Comparison of ENCODE assay signal across 25 cellular contexts in the genomic region with DNA sequence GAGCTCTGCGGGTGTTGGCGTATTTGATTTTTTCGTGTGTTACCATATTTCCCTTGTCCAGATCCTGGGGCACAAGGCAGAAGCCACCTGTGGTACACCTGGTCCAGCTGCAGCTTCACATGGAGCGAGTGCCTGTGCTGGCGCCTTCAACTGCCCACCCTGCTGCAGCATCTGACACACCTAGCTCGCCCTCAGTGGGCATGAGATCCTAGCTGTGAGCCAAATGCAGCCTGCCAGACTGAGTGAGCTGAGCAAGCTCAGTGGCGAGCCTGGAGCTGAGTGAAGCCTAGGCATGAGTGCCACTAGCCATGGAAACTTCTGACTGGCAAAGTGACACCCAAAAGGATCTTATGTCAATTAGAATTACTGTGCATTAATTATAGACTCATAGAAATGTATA.
"Had no signal": no experiment of that assay in that cellular context is flagged by ENCODE, and none has a peak within 500 bp of the region (broad histone marks: within the 10 kb centered on the region; RNA-seq: fewer than 3 reads in every experiment).

No MANE protein-coding gene starts in this region.

- H3K4me1 ChIP-seq: suprapubic skin, testis, thyroid gland, tibial artery, tibial nerve, transverse colon, upper lobe of left lung, upper lobe of right lung, uterus, vagina had no signal

- H3K9me3 ChIP-seq: suprapubic skin, testis, thyroid gland, upper lobe of right lung, uterus, vagina had no signal

- H3K4me3 ChIP-seq: stomach, suprapubic skin, testis, thoracic aorta, thyroid gland, tibial artery, tibial nerve, transverse colon, upper lobe of left lung, upper lobe of right lung, uterus, vagina had no signal

- H3K36me3 ChIP-seq: stomach, suprapubic skin, thoracic aorta, thyroid gland, tibial artery, tibial nerve, transverse colon, upper lobe of left lung, upper lobe of right lung, uterus, vagina had no signal

- H3K27ac ChIP-seq: stomach, suprapubic skin, testis, thoracic aorta, thyroid gland, tibial artery, tibial nerve, transverse colon, upper lobe of left lung, upper lobe of right lung, uterus, vagina had no signal

- DNase-seq: stimulated activated CD4-positive, alpha-beta T cell treated with anti-CD3 and anti-CD28 coated beads, Interleukin-2, amount 100 ng/mL, for 48 hours; stimulated activated CD4-positive, alpha-beta T cell treated with anti-CD3 and anti-CD28 coated beads, Interleukin-4, amount 100 ng/mL, for 1 hour; stimulated activated CD4-positive, alpha-beta T cell treated with anti-CD3 and anti-CD28 coated beads, Interleukin-4, amount 100 ng/mL, for 24 hours; stimulated activated CD4-positive, alpha-beta T cell treated with anti-CD3 and anti-CD28 coated beads, Interleukin-4, amount 100 ng/mL, for 4 hours; stimulated activated CD8-positive, alpha-beta memory T cell treated with anti-CD3 and anti-CD28 coated beads, Interleukin-4, amount 100 ng/mL, for 48 hours; stimulated activated naive B cell treated with anti-CD40 and anti-IgM and Interleukin-4, amounts not matched to agents 10 μg/mL and 1 μg/mL and 100 μg/mL, for 72 hours; stimulated activated naive CD4-positive, alpha-beta T cell; stimulated activated naive CD4-positive, alpha-beta T cell treated with Interleukin-2 at 50 U/mL for 16 hours; stimulated activated naive CD8-positive, alpha-beta T cell treated with anti-CD3 and anti-CD28 coated beads, Interleukin-15, amount 100 ng/mL, for 72 hours; stimulated activated naive CD8-positive, alpha-beta T cell treated with anti-CD3 and anti-CD28 coated beads, Interleukin-15, Interleukin-2, amounts not matched to agents 100 U/mL and 50 U/mL, for 24 hours; stomach; substantia nigra; testis; thyroid gland; tibial artery; transverse colon; upper lobe of right lung; uterus had no signal

- H3K27me3 ChIP-seq: stomach, suprapubic skin, testis, thyroid gland, tibial artery, tibial nerve, transverse colon, upper lobe of left lung, upper lobe of right lung, uterus, vagina had no signal

- ATAC-seq: stimulated activated effector memory CD8-positive, alpha-beta T cell treated with anti-CD3 and anti-CD28 coated beads, Interleukin-12 subunit alpha, Interleukin-12 subunit beta, amount 100 ng/mL, for 72 hours; stimulated activated memory B cell treated with anti-CD40 and anti-IgM and Interleukin-4, amounts not matched to agents 10 μg/mL and 1 μg/mL and 100 μg/mL, for 72 hours; stimulated activated naive B cell treated with anti-CD40 and anti-IgM and Interleukin-4, amounts not matched to agents 10 μg/mL and 1 μg/mL and 100 μg/mL, for 72 hours; stimulated activated naive CD8-positive, alpha-beta T cell treated with anti-CD3 and anti-CD28 coated beads, Interleukin-15, amount 100 ng/mL, for 72 hours; stimulated activated naive CD8-positive, alpha-beta T cell treated with anti-CD3 and anti-CD28 coated beads, Interleukin-15, Interleukin-2, amounts not matched to agents 100 U/mL and 50 U/mL, for 24 hours; upper lobe of right lung had no signal
